ENCODE assay signal across 8 cellular contexts in the genomic region with DNA sequence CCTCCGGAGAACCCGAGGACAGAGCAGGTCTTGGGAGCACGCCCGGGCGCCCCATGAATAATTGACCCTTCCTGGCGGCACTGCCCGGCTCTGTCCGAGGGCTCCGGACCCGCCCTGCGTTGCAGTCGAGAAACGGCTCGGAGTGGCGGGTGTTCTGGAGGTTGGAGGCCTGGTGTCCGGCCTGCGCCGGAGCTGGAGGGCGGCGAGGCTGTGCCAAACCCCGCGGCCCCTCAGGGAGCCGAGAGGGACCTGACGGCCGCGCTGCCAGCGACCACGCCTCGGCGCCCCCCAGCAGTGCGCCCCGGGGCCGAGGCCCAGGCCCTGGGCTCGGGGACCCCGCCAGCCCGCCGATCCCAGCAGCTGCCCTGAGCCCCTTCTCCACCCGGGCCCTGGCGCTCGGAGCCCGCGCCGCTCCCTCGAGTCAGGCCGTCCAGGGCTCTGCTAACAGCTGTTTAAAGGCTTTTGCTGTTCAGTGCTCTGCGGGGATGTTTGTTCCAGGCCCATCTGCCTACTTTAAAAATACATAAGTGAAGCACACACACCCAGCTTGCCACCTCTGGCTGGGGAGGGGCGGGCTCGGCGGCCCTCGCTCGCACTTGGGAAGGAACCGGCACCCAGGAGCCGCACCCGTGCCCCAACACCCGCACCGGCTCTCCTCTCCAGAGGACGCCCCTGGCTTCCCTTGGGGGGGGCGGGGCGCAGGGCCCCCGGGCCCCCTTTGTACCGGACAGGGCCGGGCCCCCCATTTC. TPM values are rescaled to one million over a fixed set of nuclear protein-coding genes. Genes with fewer than 3 reads are reported as not detected.
DNase-seq lines count a peak whose midpoint lies in the region; ATAC-seq and TF ChIP-seq lines count a peak whose summit lies in the region.

No MANE protein-coding gene starts in this region.

- 0 out of 2 replicates have a peak, but pooled peaks cover 5% of the 10 kb centered on the region for H3K36me3 ChIP-seq in BLaER1

- no peaks in the 10 kb centered on the region for H3K27me3 Mint-ChIP-seq in activated CD4-positive, alpha-beta memory T cell treated with anti-CD3 and anti-CD28 coated beads for 36 hours
- H3K27me3 Mint-ChIP-seq in osteocyte (ENCODE audit: unreplicated experiment) = peaks cover 8% of the 10 kb centered on the region

- CTCF ChIA-PET in activated CD4-positive, alpha-beta memory T cell treated with anti-CD3 and anti-CD28 coated beads for 36 hours (lab: Charles Lee) = interaction anchor here (1.3 kb wide), 1 partner anchor 125 kb away, joined by 3 read pairs; no protein-coding TSS in a partner anchor

- DNase-seq in HCEC 1CT = peak; percentile 15
- no peak for DNase-seq in activated CD4-positive, alpha-beta memory T cell treated with anti-CD3 and anti-CD28 coated beads for 36 hours
- DNase-seq in foreskin melanocyte = peak; percentile 5
- no peak for DNase-seq in osteocyte (ENCODE audit: extremely low spot score, unreplicated experiment)
- DNase-seq in SIG-M5 treated with dmso at 0.1 percent for 504 hours (lab: John Stamatoyannopoulos, UW; ENCODE audit: unreplicated experiment) = no peak

- H4K20me1 ChIP-seq in BLaER1 = peaks cover 22% of the 10 kb centered on the region

- ATAC-seq in HG02588 (IDR thresholded peaks at IDR 0.05; ENCODE audit: unreplicated experiment) (no peak), GM19455 (IDR thresholded peaks at IDR 0.05; ENCODE audit: unreplicated experiment) (no peak)

- peaks cover 6% of the 10 kb centered on the region for H3K36me3 Mint-ChIP-seq in activated CD4-positive, alpha-beta memory T cell treated with anti-CD3 and anti-CD28 coated beads for 36 hours
- no peaks in the 10 kb centered on the region for H3K36me3 Mint-ChIP-seq in osteocyte (ENCODE audit: unreplicated experiment)

- intact Hi-C loops in activated CD4-positive, alpha-beta memory T cell treated with anti-CD3 and anti-CD28 coated beads for 36 hours (cut with micrococcal nuclease) = no loop called here

- no peaks in the 10 kb centered on the region for H3K27me3 ChIP-seq in BLaER1

- peak overlapping the region; percentile 95 for H3K27ac Mint-ChIP-seq in activated CD4-positive, alpha-beta memory T cell treated with anti-CD3 and anti-CD28 coated beads for 36 hours
- H3K27ac Mint-ChIP-seq in osteocyte (ENCODE audit: unreplicated experiment) = peak overlapping the region; percentile 99

- H3K4me1 Mint-ChIP-seq in activated CD4-positive, alpha-beta memory T cell treated with anti-CD3 and anti-CD28 coated beads for 36 hours (ENCODE audit: low read depth) = peaks cover 38% of the 10 kb centered on the region
- H3K4me1 Mint-ChIP-seq in osteocyte (ENCODE audit: unreplicated experiment) = peaks cover 32% of the 10 kb centered on the region

- no peak for TF ChIP-seq CTCF in osteocyte (IDR thresholded peaks at IDR 0.05)

- POLR2A ChIA-PET in activated CD4-positive, alpha-beta memory T cell treated with anti-CD3 and anti-CD28 coated beads for 36 hours (lab: Charles Lee) = interaction anchor here (0.8 to 1.5 kb wide), 3 partner anchors 17 to 102 kb away, joined by 3 to 5 read pairs (median 3); a partner anchor contains a TSS

- H3K27ac ChIP-seq in BLaER1 = peak overlapping the region; percentile 94

- H3K4me1 ChIP-seq in BLaER1 = peaks cover 58% of the 10 kb centered on the region

- peak overlapping the region; percentile 91 for H3K9ac ChIP-seq in BLaER1

- peak overlapping the region; percentile 97 for H3K4me2 ChIP-seq in BLaER1

- no peaks in the 10 kb centered on the region for H3K9me3 ChIP-seq in BLaER1

- peak overlapping the region; percentile 91 for H3K4me3 Mint-ChIP-seq in activated CD4-positive, alpha-beta memory T cell treated with anti-CD3 and anti-CD28 coated beads for 36 hours
- H3K4me3 Mint-ChIP-seq in osteocyte (ENCODE audit: unreplicated experiment) = peak overlapping the region; percentile 92

- peak overlapping the region; percentile 80 for H3K4me3 ChIP-seq in BLaER1

- H3K9me3 Mint-ChIP-seq in activated CD4-positive, alpha-beta memory T cell treated with anti-CD3 and anti-CD28 coated beads for 36 hours = no peaks in the 10 kb centered on the region
- H3K9me3 Mint-ChIP-seq in osteocyte (ENCODE audit: unreplicated experiment) = no peaks in the 10 kb centered on the region

RNA-seq across cellular contexts. Expression of a gene that starts 0.8 kb away (rescaled TPM):
- 10 to 100 TPM; 27.0 to 28.5 TPM for total RNA-seq in activated CD4-positive, alpha-beta memory T cell treated with anti-CD3 and anti-CD28 coated beads for 36 hours
- total RNA-seq in osteocyte = 16.3 and 24.2 TPM in 2 replicates

Comparison
In these comparisons a context has a peak if more than half of its experiments do, and no peak if none do; other contexts are left out.
1. DNase-seq: peak in HCEC 1CT (single experiment) and foreskin melanocyte (single experiment); none in activated CD4-positive, alpha-beta memory T cell treated with anti-CD3 and anti-CD28 coated beads for 36 hours (single experiment), osteocyte (single experiment) and SIG-M5 treated with dmso at 0.1 percent for 504 hours (single experiment).